ENCODE assay signal across 21 cellular contexts in genomic region chr15:41871175-41871905, GRCh38. TPM values are rescaled to one million over a fixed set of nuclear protein-coding genes. Genes with fewer than 3 reads are reported as not detected.
DNase-seq lines count a peak whose midpoint lies in the region; ATAC-seq and TF ChIP-seq lines count a peak whose summit lies in the region.
"Had no signal": no experiment of that assay in that cellular context is flagged by ENCODE, and none has a peak within 500 bp of the region (broad histone marks: within the 10 kb centered on the region; RNA-seq: fewer than 3 reads in every experiment).

No MANE protein-coding gene starts in this region.

- H3K27me3 Mint-ChIP-seq in activated naive CD8-positive, alpha-beta T cell treated with anti-CD3 and anti-CD28 coated beads, Interleukin-2, amount 10 ng/mL, durations not matched to agents 7 days and 5 days = no peaks in the 10 kb centered on the region
- no peaks in the 10 kb centered on the region for H3K27me3 Mint-ChIP-seq in activated naive CD8-positive, alpha-beta T cell treated with anti-CD3 and anti-CD28 coated beads, Interleukin-2, amount 50 U/mL, for 24 hours
- no peaks in the 10 kb centered on the region for H3K27me3 Mint-ChIP-seq in activated CD8-positive, alpha-beta T cell treated with anti-CD3 and anti-CD28 coated beads, Interleukin-2, amount 10 ng/mL, durations not matched to agents 7 days and 5 days (ENCODE audit: low read depth)
- peaks cover 7 to 9% (median 8%) of the 10 kb centered on the region in 3 donors for H3K27me3 Mint-ChIP-seq in CD14-positive monocyte (ENCODE audit: low read depth in 3 of 3)
- H3K27me3 Mint-ChIP-seq: activated naive CD4-positive, alpha-beta T cell treated with anti-CD3 and anti-CD28 coated beads, Interleukin-2, amount 50 U/mL, for 24 hours had no signal

- no peak overlapping the region for H3K4me3 Mint-ChIP-seq in activated naive CD8-positive, alpha-beta T cell treated with anti-CD3 and anti-CD28 coated beads, Interleukin-2, amount 10 ng/mL, durations not matched to agents 7 days and 5 days
- no peak overlapping the region for H3K4me3 Mint-ChIP-seq in activated naive CD8-positive, alpha-beta T cell treated with anti-CD3 and anti-CD28 coated beads, Interleukin-2, amount 50 U/mL, for 24 hours
- no peak overlapping the region for H3K4me3 Mint-ChIP-seq in activated CD8-positive, alpha-beta T cell treated with anti-CD3 and anti-CD28 coated beads, Interleukin-2, amount 10 ng/mL, durations not matched to agents 7 days and 5 days
- peak overlapping the region in 1 of 2 donors; percentile 24 for H3K4me3 Mint-ChIP-seq in CD14-positive monocyte
- H3K4me3 Mint-ChIP-seq: dendritic cell treated with granulocyte-macrophage colony-stimulating factor and Interleukin-4, amounts not matched to agents 40 ng/mL and 50 ng/mL, for 4 days; H9; memory B cell had no signal

- H2BK120ac ChIP-seq in neuronal stem cell (ENCODE audit: low read depth, low read length) = no peak overlapping the region

- H3K9me2 ChIP-seq in PC-3 (replicated peaks; ENCODE audit: low read length) = no peaks in the 10 kb centered on the region

- no peak overlapping the region for H4K91ac ChIP-seq in neuronal stem cell (ENCODE audit: low read depth, low read length, poor library complexity)

- ATAC-seq in activated naive CD8-positive, alpha-beta T cell treated with anti-CD3 and anti-CD28 coated beads, Interleukin-2, amount 10 ng/mL, durations not matched to agents 7 days and 5 days (ENCODE audit: low read depth) = no peak
- no peak for ATAC-seq in activated naive CD8-positive, alpha-beta T cell treated with anti-CD3 and anti-CD28 coated beads, Interleukin-2, amount 50 U/mL, for 24 hours
- ATAC-seq in PC-3 (peak; percentile 7; the same call in 1 of the 2 replicates), HG03280 (IDR thresholded peaks at IDR 0.05; ENCODE audit: unreplicated experiment) (no peak)
- ATAC-seq in activated CD8-positive, alpha-beta T cell treated with anti-CD3 and anti-CD28 coated beads, Interleukin-2, amount 10 ng/mL, durations not matched to agents 7 days and 5 days = peak; percentile 10

- H3K36me3 Mint-ChIP-seq in activated naive CD8-positive, alpha-beta T cell treated with anti-CD3 and anti-CD28 coated beads, Interleukin-2, amount 10 ng/mL, durations not matched to agents 7 days and 5 days = no peaks in the 10 kb centered on the region
- no peaks in the 10 kb centered on the region for H3K36me3 Mint-ChIP-seq in activated naive CD8-positive, alpha-beta T cell treated with anti-CD3 and anti-CD28 coated beads, Interleukin-2, amount 50 U/mL, for 24 hours (ENCODE audit: low read depth)
- no peaks in the 10 kb centered on the region for H3K36me3 Mint-ChIP-seq in activated CD8-positive, alpha-beta T cell treated with anti-CD3 and anti-CD28 coated beads, Interleukin-2, amount 10 ng/mL, durations not matched to agents 7 days and 5 days (ENCODE audit: low read depth)
- no peaks in the 10 kb centered on the region for H3K36me3 Mint-ChIP-seq in CD14-positive monocyte
- H3K36me3 Mint-ChIP-seq: activated naive CD4-positive, alpha-beta T cell treated with anti-CD3 and anti-CD28 coated beads, Interleukin-2, amount 50 U/mL, for 24 hours; memory B cell had no signal

- DNase-seq in activated naive CD8-positive, alpha-beta T cell treated with anti-CD3 and anti-CD28 coated beads, Interleukin-2, amount 10 ng/mL, durations not matched to agents 7 days and 5 days = no peak
- no peak for DNase-seq in activated naive CD8-positive, alpha-beta T cell treated with anti-CD3 and anti-CD28 coated beads, Interleukin-2, amount 50 U/mL, for 24 hours
- DNase-seq in PC-3 (no peak), neuronal stem cell (ENCODE audit: low spot score) (no peak), adrenal gland (no peak), CD14-positive monocyte (ENCODE audit: low spot score) (no peak)
- DNase-seq in activated CD8-positive, alpha-beta T cell treated with anti-CD3 and anti-CD28 coated beads, Interleukin-2, amount 10 ng/mL, durations not matched to agents 7 days and 5 days = no peak
- DNase-seq: H9, KG1, left colon, NCI-H1417, NCI-H2029 treated with DMSO at 0.1 percent for 48 hours, NCI-H226, tibial artery had no signal

- intact Hi-C loops in PC-3 (cut with micrococcal nuclease) = no loop called here
- intact Hi-C loops in adrenal gland (cut with DNase I) = no loop called here
- intact Hi-C loops in CD14-positive monocyte (cut with micrococcal nuclease) = no loop called here

- H3K27me3 ChIP-seq in PC-3 (ENCODE audit: low read length) = no peaks in the 10 kb centered on the region
- peaks cover 0 to 8% (median 2%) of the 10 kb centered on the region in 3 experiments for H3K27me3 ChIP-seq in neuronal stem cell (ENCODE audit: control insufficient read depth in 3 of 3, insufficient read depth in 3 of 3, low read depth in 1 of 3, low read length in 3 of 3)
- no peaks in the 10 kb centered on the region for H3K27me3 ChIP-seq in adrenal gland
- H3K27me3 ChIP-seq: ascending aorta, tibial artery had no signal

- H3K4me1 Mint-ChIP-seq in activated naive CD8-positive, alpha-beta T cell treated with anti-CD3 and anti-CD28 coated beads, Interleukin-2, amount 10 ng/mL, durations not matched to agents 7 days and 5 days = peaks cover 7% of the 10 kb centered on the region
- peaks cover 7% of the 10 kb centered on the region for H3K4me1 Mint-ChIP-seq in activated naive CD8-positive, alpha-beta T cell treated with anti-CD3 and anti-CD28 coated beads, Interleukin-2, amount 50 U/mL, for 24 hours
- peaks cover 9% of the 10 kb centered on the region for H3K4me1 Mint-ChIP-seq in activated CD8-positive, alpha-beta T cell treated with anti-CD3 and anti-CD28 coated beads, Interleukin-2, amount 10 ng/mL, durations not matched to agents 7 days and 5 days (ENCODE audit: low read depth)
- no peaks in the 10 kb centered on the region for H3K4me1 Mint-ChIP-seq in CD14-positive monocyte

- TF ChIP-seq CTCF in PC-3 (conservative IDR thresholded peaks at IDR 0.05; ENCODE audit: low read depth, low read length) (no peak), adrenal gland (IDR thresholded peaks at IDR 0.05) (no peak), CD14-positive monocyte (IDR thresholded peaks at IDR 0.05) (no peak)

- H3K4ac ChIP-seq in neuronal stem cell (ENCODE audit: low read length) = no peak overlapping the region

- BruUV-seq in PC-3 (replicated peaks; lab: Mats Ljungman, UMichigan) = no TSS peak

- H2AFZ ChIP-seq in PC-3 (ENCODE audit: low read length) = no peak overlapping the region; the same call in 1 of the 2 replicates
- no peak overlapping the region for H2AFZ ChIP-seq in neuronal stem cell (ENCODE audit: low read length)

- H2BK5ac ChIP-seq in neuronal stem cell (ENCODE audit: low read length) = peak overlapping the region; percentile 45

- POLR2A ChIA-PET in activated naive CD8-positive, alpha-beta T cell treated with anti-CD3 and anti-CD28 coated beads, Interleukin-2, amount 10 ng/mL, durations not matched to agents 7 days and 5 days (lab: Charles Lee) = interaction anchor here (0.8 to 2.7 kb wide), 7 partner anchors 10 to 97 kb away, joined by 3 to 11 read pairs (median 5); partner anchors contain the start of genes JMJD7 and MAPKBP1
- POLR2A ChIA-PET in PC-3 (lab: Charles Lee; ENCODE audit: unreplicated experiment) = interaction anchor here (0.5 to 0.6 kb wide), 2 partner anchors 17 to 55 kb away, joined by 3 read pairs; no protein-coding TSS in a partner anchor
- POLR2A ChIA-PET in activated CD8-positive, alpha-beta T cell treated with anti-CD3 and anti-CD28 coated beads, Interleukin-2, amount 10 ng/mL, durations not matched to agents 7 days and 5 days (lab: Charles Lee) = interaction anchor here (1.0 kb wide), 1 partner anchor 14 kb away, joined by 3 read pairs; no protein-coding TSS in a partner anchor

- no peaks in the 10 kb centered on the region for H3F3A ChIP-seq in PC-3 (ENCODE audit: low read length, unreplicated experiment)

- no peak overlapping the region for H2BK12ac ChIP-seq in neuronal stem cell (ENCODE audit: low read length)

- no peaks in the 10 kb centered on the region for H3K9me3 Mint-ChIP-seq in activated naive CD8-positive, alpha-beta T cell treated with anti-CD3 and anti-CD28 coated beads, Interleukin-2, amount 10 ng/mL, durations not matched to agents 7 days and 5 days
- no peaks in the 10 kb centered on the region for H3K9me3 Mint-ChIP-seq in activated naive CD8-positive, alpha-beta T cell treated with anti-CD3 and anti-CD28 coated beads, Interleukin-2, amount 50 U/mL, for 24 hours
- no peaks in the 10 kb centered on the region for H3K9me3 Mint-ChIP-seq in activated CD8-positive, alpha-beta T cell treated with anti-CD3 and anti-CD28 coated beads, Interleukin-2, amount 10 ng/mL, durations not matched to agents 7 days and 5 days (ENCODE audit: insufficient read depth)
- no peaks in the 10 kb centered on the region for H3K9me3 Mint-ChIP-seq in CD14-positive monocyte
- H3K9me3 Mint-ChIP-seq: activated naive CD4-positive, alpha-beta T cell treated with anti-CD3 and anti-CD28 coated beads, Interleukin-2, amount 50 U/mL, for 24 hours; dendritic cell treated with granulocyte-macrophage colony-stimulating factor and Interleukin-4, amounts not matched to agents 40 ng/mL and 50 ng/mL, for 4 days; H9; memory B cell had no signal

- peak overlapping the region; percentile 55 for H2BK15ac ChIP-seq in neuronal stem cell (ENCODE audit: low read length)

- H3K9me3 ChIP-seq in PC-3 (ENCODE audit: low read length) (no peaks in the 10 kb centered on the region), neuronal stem cell (replicated peaks in 1 of 2; ENCODE audit: control insufficient read depth in 2 of 2, insufficient read depth in 1 of 2, low read depth in 1 of 2, low read length in 2 of 2) (no peaks in the 10 kb centered on the region), adrenal gland (replicated peaks in 1 of 3) (no peaks in the 10 kb centered on the region)
- H3K9me3 ChIP-seq: ascending aorta, tibial artery had no signal

- no peaks in the 10 kb centered on the region for H3K79me1 ChIP-seq in neuronal stem cell (ENCODE audit: low read depth, low read length)

- H3K36me3 ChIP-seq in PC-3 (ENCODE audit: low read depth, low read length) = no peaks in the 10 kb centered on the region
- no peaks in the 10 kb centered on the region for H3K36me3 ChIP-seq in neuronal stem cell (replicated peaks in 1 of 2; ENCODE audit: control insufficient read depth in 2 of 2, insufficient read depth in 2 of 2, low read length in 2 of 2)
- H3K36me3 ChIP-seq in adrenal gland (replicated peaks in 1 of 2) = no peaks in the 10 kb centered on the region
- H3K36me3 ChIP-seq: ascending aorta, tibial artery had no signal

- H3K9ac ChIP-seq in PC-3 (ENCODE audit: low read length) (peak overlapping the region; percentile 68), neuronal stem cell (ENCODE audit: low read depth, low read length, poor library complexity) (peak overlapping the region; percentile 52)

- no peaks in the 10 kb centered on the region for H3K79me2 ChIP-seq in PC-3 (ENCODE audit: low read length)

- H3K4me2 ChIP-seq in PC-3 (ENCODE audit: low read length) (peak overlapping the region; percentile 52), neuronal stem cell (ENCODE audit: insufficient read depth, low read length, poor library complexity, severe bottlenecking) (no peak overlapping the region)

- peak overlapping the region; percentile 67 for H3K18ac ChIP-seq in neuronal stem cell (ENCODE audit: low read length)

- H3K4me1 ChIP-seq in PC-3 (ENCODE audit: insufficient read depth, low read length) = peaks cover 32% of the 10 kb centered on the region
- H3K4me1 ChIP-seq in neuronal stem cell (ENCODE audit: control insufficient read depth in 2 of 2, insufficient read depth in 1 of 2, low read depth in 1 of 2, low read length in 2 of 2) = peaks cover 7 to 17% of the 10 kb centered on the region in 2 donors
- H3K4me1 ChIP-seq in adrenal gland (replicated peaks in 1 of 2) = peaks cover 4 to 8% of the 10 kb centered on the region in 2 donors
- H3K4me1 ChIP-seq: ascending aorta, tibial artery had no signal

- H4K20me1 ChIP-seq in PC-3 (ENCODE audit: low read length) = no peaks in the 10 kb centered on the region

- no peak overlapping the region for H4K8ac ChIP-seq in neuronal stem cell (ENCODE audit: low read depth, low read length)

- H3K27ac ChIP-seq in PC-3 (ENCODE audit: low read length) (peak overlapping the region; percentile 93), neuronal stem cell (replicated peaks; ENCODE audit: low read length) (no peak overlapping the region), adrenal gland (peak overlapping the region in 2 of 5 donors; percentile 44 to 65)
- H3K27ac ChIP-seq: ascending aorta, C4-2B, SK-N-MC, tibial artery had no signal

- no CpG with 5 or more reads among the region's 19 CpGs for WGBS in neuronal stem cell (ENCODE audit: extremely low coverage in 2 of 2, insufficient read length in 2 of 2, insufficient replicate concordance in 1 of 2), 2 donors
- WGBS in adrenal gland, 4 donors = 92 to 97% (median 94%) methylated on average over 7 to 19 of the region's 19 CpGs

- H3K14ac ChIP-seq in neuronal stem cell (ENCODE audit: low read length) = no peak overlapping the region

- H2AK5ac ChIP-seq in neuronal stem cell (ENCODE audit: low read depth, low read length) = peak overlapping the region; percentile 79

- no peak for TF ChIP-seq POLR2A in adrenal gland (IDR thresholded peaks at IDR 0.05)

- CTCF ChIA-PET in PC-3 (lab: Charles Lee) = interaction anchor here (0.9 to 1.1 kb wide), 4 partner anchors 57 to 266 kb away, joined by 3 read pairs; partner anchors contain the start of genes EHD4 and MAPKBP1
- CTCF ChIA-PET in activated CD8-positive, alpha-beta T cell treated with anti-CD3 and anti-CD28 coated beads, Interleukin-2, amount 10 ng/mL, durations not matched to agents 7 days and 5 days (lab: Charles Lee) = interaction anchor here (1.1 to 1.7 kb wide), 4 partner anchors 24 to 98 kb away, joined by 3 to 8 read pairs (median 6); no protein-coding TSS in a partner anchor

- H3K4me3 ChIP-seq in PC-3 (ENCODE audit: low read length) = no peak overlapping the region
- H3K4me3 ChIP-seq in neuronal stem cell (ENCODE audit: low read length in 2 of 2) = no peak overlapping the region
- no peak overlapping the region for H3K4me3 ChIP-seq in adrenal gland
- H3K4me3 ChIP-seq: ascending aorta, SK-N-MC, tibial artery had no signal

- peak overlapping the region; percentile 89 for H3K27ac Mint-ChIP-seq in activated naive CD8-positive, alpha-beta T cell treated with anti-CD3 and anti-CD28 coated beads, Interleukin-2, amount 10 ng/mL, durations not matched to agents 7 days and 5 days
- no peak overlapping the region for H3K27ac Mint-ChIP-seq in activated naive CD8-positive, alpha-beta T cell treated with anti-CD3 and anti-CD28 coated beads, Interleukin-2, amount 50 U/mL, for 24 hours
- H3K27ac Mint-ChIP-seq in activated CD8-positive, alpha-beta T cell treated with anti-CD3 and anti-CD28 coated beads, Interleukin-2, amount 10 ng/mL, durations not matched to agents 7 days and 5 days = peak overlapping the region; percentile 89
- no peak overlapping the region for H3K27ac Mint-ChIP-seq in CD14-positive monocyte
- H3K27ac Mint-ChIP-seq: activated naive CD4-positive, alpha-beta T cell treated with anti-CD3 and anti-CD28 coated beads, Interleukin-2, amount 50 U/mL, for 24 hours; dendritic cell treated with granulocyte-macrophage colony-stimulating factor and Interleukin-4, amounts not matched to agents 40 ng/mL and 50 ng/mL, for 4 days; memory B cell had no signal

- H3K23ac ChIP-seq in neuronal stem cell (ENCODE audit: low read depth, low read length, poor library complexity) = peak overlapping the region; percentile 25

RNA-seq across cellular contexts. Expression of gene SPTBN5, which starts 22.5 kb away (rescaled TPM):
- total RNA-seq in activated naive CD8-positive, alpha-beta T cell treated with anti-CD3 and anti-CD28 coated beads, Interleukin-2, amount 10 ng/mL, durations not matched to agents 7 days and 5 days = 1 to 10 TPM; 1.1 to 1.6 TPM
- total RNA-seq in PC-3 (2014; rRNA removed) (0.84 and 0.98 TPM in 2 replicates), adrenal gland (1 to 10 TPM in 3 of 8 donors, under 1 TPM in 5; under 0.01 to 1.6 (median 0.49) TPM)
- total RNA-seq in activated CD8-positive, alpha-beta T cell treated with anti-CD3 and anti-CD28 coated beads, Interleukin-2, amount 10 ng/mL, durations not matched to agents 7 days and 5 days = under 1 TPM; 0.16 to 0.21 TPM
- polyA plus RNA-seq in neuronal stem cell (2013, experiment 1 of 2) = 0.08 TPM
- polyA plus RNA-seq in neuronal stem cell (2013, experiment 2 of 2) = 0.14 TPM
- polyA plus RNA-seq in adrenal gland (1 to 10 TPM in 2 of 3 donors, under 1 TPM in 1; 0.42 to 6.8 (median 2.8) TPM), CD14-positive monocyte (not detected)

RNA-seq across cellular contexts. Expression of gene PLA2G4B, which starts 32.7 kb away (rescaled TPM):
- 10 to 100 TPM; 21.5 to 26.0 TPM for total RNA-seq in activated naive CD8-positive, alpha-beta T cell treated with anti-CD3 and anti-CD28 coated beads, Interleukin-2, amount 10 ng/mL, durations not matched to agents 7 days and 5 days
- total RNA-seq in PC-3 (2014; rRNA removed) = 7.0 and 12.2 TPM in 2 replicates
- 10 to 100 TPM in 1 of 2 experiments, 1 to 10 TPM in 1; 8.9 to 13.1 TPM for total RNA-seq in activated CD8-positive, alpha-beta T cell treated with anti-CD3 and anti-CD28 coated beads, Interleukin-2, amount 10 ng/mL, durations not matched to agents 7 days and 5 days
- polyA plus RNA-seq in neuronal stem cell (2013, experiment 1 of 2) = 16.5 TPM
- 15.9 TPM for polyA plus RNA-seq in neuronal stem cell (2013, experiment 2 of 2)
- total RNA-seq in adrenal gland = 1 to 10 TPM in 5 of 8 donors, under 1 TPM in 3; 0.35 to 6.9 (median 3.3) TPM
- 10 to 100 TPM in 2 of 3 donors, 1 to 10 TPM in 1; 4.8 to 26.4 (median 23.7) TPM for polyA plus RNA-seq in adrenal gland
- 1 to 10 TPM in 1 of 2 donors, under 1 TPM in 1; 0.31 to 1.6 TPM for polyA plus RNA-seq in CD14-positive monocyte

RNA-seq across cellular contexts. Expression of gene JMJD7, which starts 43.4 kb away (rescaled TPM):
- 10 to 100 TPM; 33.8 to 54.3 TPM for total RNA-seq in activated naive CD8-positive, alpha-beta T cell treated with anti-CD3 and anti-CD28 coated beads, Interleukin-2, amount 10 ng/mL, durations not matched to agents 7 days and 5 days
- total RNA-seq in PC-3 (2014; rRNA removed) (8.1 and 13.7 TPM in 2 replicates), adrenal gland (10 to 100 TPM in 6 of 8 donors, 1 to 10 TPM in 2; 6.8 to 20.6 (median 13.2) TPM)
- total RNA-seq in activated CD8-positive, alpha-beta T cell treated with anti-CD3 and anti-CD28 coated beads, Interleukin-2, amount 10 ng/mL, durations not matched to agents 7 days and 5 days = 10 to 100 TPM; 19.5 to 22.8 TPM
- polyA plus RNA-seq in neuronal stem cell (2013, experiment 1 of 2) = 14.4 TPM
- polyA plus RNA-seq in neuronal stem cell (2013, experiment 2 of 2) = 14.3 TPM
- polyA plus RNA-seq in adrenal gland (10 to 100 TPM in 2 of 3 donors, 1 to 10 TPM in 1; 4.2 to 18.1 (median 13.8) TPM), CD14-positive monocyte (10 to 100 TPM; 11.3 to 15.2 TPM)

Comparison
In these comparisons a context has a peak if more than half of its experiments do, and no peak if none do; other contexts are left out.
1. H3K27ac Mint-ChIP-seq: peak in activated naive CD8-positive, alpha-beta T cell treated with anti-CD3 and anti-CD28 coated beads, Interleukin-2, amount 10 ng/mL, durations not matched to agents 7 days and 5 days (single experiment) and activated CD8-positive, alpha-beta T cell treated with anti-CD3 and anti-CD28 coated beads, Interleukin-2, amount 10 ng/mL, durations not matched to agents 7 days and 5 days (single experiment); none in activated naive CD8-positive, alpha-beta T cell treated with anti-CD3 and anti-CD28 coated beads, Interleukin-2, amount 50 U/mL, for 24 hours (single experiment) and CD14-positive monocyte (0 of 7).
2. ATAC-seq: peak in PC-3 (single experiment) and activated CD8-positive, alpha-beta T cell treated with anti-CD3 and anti-CD28 coated beads, Interleukin-2, amount 10 ng/mL, durations not matched to agents 7 days and 5 days (single experiment); none in activated naive CD8-positive, alpha-beta T cell treated with anti-CD3 and anti-CD28 coated beads, Interleukin-2, amount 10 ng/mL, durations not matched to agents 7 days and 5 days (single experiment), activated naive CD8-positive, alpha-beta T cell treated with anti-CD3 and anti-CD28 coated beads, Interleukin-2, amount 50 U/mL, for 24 hours (single experiment) and HG03280 (single experiment).